Comparison of ENCODE assay signal across 8 cellular contexts in the genomic region with DNA sequence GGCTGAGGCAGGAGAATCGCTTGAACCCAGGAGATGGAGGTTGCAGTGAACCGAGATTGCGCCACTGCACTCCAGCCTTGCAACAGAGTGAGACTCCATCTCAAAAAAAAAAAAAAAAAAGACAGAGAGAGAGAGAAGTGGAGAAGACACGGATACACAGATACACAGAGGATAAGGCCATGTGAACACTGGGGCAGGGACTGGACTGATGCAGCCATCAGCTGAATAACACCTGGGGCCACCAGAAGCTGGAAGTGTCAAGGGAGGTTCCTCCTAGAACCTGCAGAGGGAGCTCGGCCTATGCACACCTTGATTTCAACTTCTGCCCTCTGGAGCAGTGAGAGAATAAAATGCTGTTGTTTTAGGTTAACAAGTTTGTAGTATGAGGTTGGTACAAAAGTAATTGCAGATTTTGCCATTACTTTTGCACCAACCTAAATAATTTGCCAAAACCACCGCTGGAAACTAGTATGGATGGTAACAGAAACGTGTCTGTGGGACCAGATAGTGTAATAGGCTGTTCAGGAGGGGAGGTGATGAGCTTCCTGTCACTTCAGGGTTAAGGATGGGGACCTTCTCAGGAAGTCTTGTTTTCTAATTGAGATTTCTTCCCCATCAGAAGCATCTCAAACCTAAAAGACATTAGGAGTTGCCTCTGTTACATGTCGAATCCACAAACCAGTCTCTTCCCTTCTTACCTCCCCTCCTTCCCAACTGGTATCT. TPM values are rescaled to one million over a fixed set of nuclear protein-coding genes. Genes with fewer than 3 reads are reported as not detected.
DNase-seq lines count a peak whose midpoint lies in the region; FAIRE-seq and TF ChIP-seq lines count a peak whose summit lies in the region.

No MANE protein-coding gene starts in this region.

- no peaks in the 10 kb centered on the region for H3K36me3 ChIP-seq in BE2C

- CTCF ChIA-PET in HEK293T (lab: Yijun Ruan, JAX) (interaction anchor here (0.6 to 1.6 kb wide), 4 partner anchors 13 to 197 kb away, joined by 3 to 5 read pairs (median 3); no protein-coding TSS in a partner anchor), RWPE1 (lab: Yijun Ruan, JAX) (interaction anchor here (0.5 to 2.7 kb wide), 14 partner anchors 11 to 1192 kb away, joined by 3 to 9 read pairs (median 3); no protein-coding TSS in a partner anchor)

- no peaks in the 10 kb centered on the region for H3K9me3 ChIP-seq in BE2C

- peak; percentile 77 for TF ChIP-seq CTCF in BE2C (IDR thresholded peaks at IDR 0.05; ENCODE audit: low read depth, low read length)
- TF ChIP-seq CTCF in RWPE1 (conservative IDR thresholded peaks at IDR 0.05; ENCODE audit: low read depth) = peak; percentile 79

- H3K27ac ChIP-seq in RWPE1 = no peak overlapping the region

- H3K27me3 ChIP-seq in BE2C = no peaks in the 10 kb centered on the region

- POLR2A ChIA-PET in HEK293T (lab: Yijun Ruan, JAX) (no interaction called here), RWPE1 (lab: Yijun Ruan, JAX; ENCODE audit: low non-redundant PET) (interaction anchor here (0.6 to 0.7 kb wide), 2 partner anchors 35 to 67 kb away, joined by 3 read pairs; a partner anchor contains a TSS)

- H3K4me3 ChIP-seq in BE2C (ENCODE audit: low read depth, low read length) = no peak overlapping the region

- H3K4me1 ChIP-seq in BE2C = no peaks in the 10 kb centered on the region

- TF ChIP-seq POLR2A in GM12892 (IDR thresholded peaks at IDR 0.05; ENCODE audit: low read depth, low read length) = no peak

- FAIRE-seq in GM12892 (lab: Jason Lieb, UNC) = no peak

- DNase-seq in BE2C (peak; percentile 43), HEK293T (ENCODE audit: extremely low spot score) (peak; percentile 34), RWPE1 (ENCODE audit: low spot score) (peak; percentile 63), fibroblast of gingiva (ENCODE audit: low read depth) (peak; percentile 14), renal cortical epithelial cell (ENCODE audit: low read depth) (peak; percentile 63), amniotic stem cell (lab: John Stamatoyannopoulos, UW) (no peak), GM12892 (ENCODE audit: insufficient read length) (no peak), retina (no peak)

TF ChIP-seq in HEK293T, 16 proteins besides CTCF, POLR2A, EP300 and RAD21:
- TF ChIP-seq BHLHE40 (IDR thresholded peaks at IDR 0.05; ENCODE audit: borderline replicate concordance) = no peak
TF ChIP-seq in HEK293T: peak in this region for 0.

RNA-seq across cellular contexts. Expression of a gene that starts 36.4 kb away (rescaled TPM):
- not detected for polyA plus RNA-seq in BE2C (2012; ENCODE audit: insufficient read depth, insufficient read length, low read depth)
- 0.17 and 2.7 TPM in 2 replicates for total RNA-seq in renal cortical epithelial cell
- polyA plus RNA-seq in GM12892 (2012; ENCODE audit: missing spikeins) = not detected

RNA-seq across cellular contexts. Expression of a gene that starts 47.5 kb away (rescaled TPM):
- polyA plus RNA-seq in BE2C (2012; ENCODE audit: insufficient read depth, insufficient read length, low read depth) = not detected
- not detected in 2 replicates for total RNA-seq in renal cortical epithelial cell
- polyA plus RNA-seq in GM12892 (2012; ENCODE audit: missing spikeins) = not detected

Comparison
In these comparisons a context has a peak if more than half of its experiments do, and no peak if none do; other contexts are left out.
1. DNase-seq: peak in BE2C (single experiment), HEK293T (single experiment), RWPE1 (single experiment), fibroblast of gingiva (single experiment) and renal cortical epithelial cell (single experiment); none in amniotic stem cell (single experiment), GM12892 (single experiment) and retina (single experiment).